26 cellular contexts compared by ENCODE assay signal in the genomic region with DNA sequence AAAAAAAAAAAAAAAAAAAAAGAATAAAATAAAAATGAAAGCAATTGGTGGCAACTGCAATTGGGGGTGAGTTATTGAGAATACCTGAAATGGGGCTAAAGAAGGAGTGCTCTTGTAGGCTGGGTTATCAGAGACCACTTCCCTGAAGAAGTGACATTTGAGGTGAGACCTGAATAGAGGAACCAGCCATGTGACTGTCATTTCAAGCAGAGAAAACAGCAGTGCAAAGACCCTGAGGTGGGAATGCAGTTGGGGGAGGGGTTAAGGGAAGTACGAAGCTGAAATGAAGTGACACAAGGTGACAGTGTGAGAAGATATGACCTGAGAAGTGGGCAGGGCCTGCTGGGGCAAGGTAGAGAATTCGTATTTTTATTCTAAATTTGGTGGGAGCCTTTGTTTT. TPM values are rescaled to one million over a fixed set of nuclear protein-coding genes. Genes with fewer than 3 reads are reported as not detected.
"Had no signal": no experiment of that assay in that cellular context is flagged by ENCODE, and none has a peak within 500 bp of the region (broad histone marks: within the 10 kb centered on the region; RNA-seq: fewer than 3 reads in every experiment).

No MANE protein-coding gene starts in this region.

- H3K27me3 Mint-ChIP-seq: natural killer cell treated with Interleukin-12 subunit alpha and Interleukin-12 subunit beta and Interleukin-15 and Interleukin-18, amount 100 ng/mL, for 72 hours had no signal

- H3K9me3 ChIP-seq: heart left ventricle, mucosa of descending colon, prostate gland, right lobe of liver, testis, tibial nerve, upper lobe of right lung, vagina had no signal

- H3K27ac Mint-ChIP-seq: natural killer cell treated with Interleukin-12 subunit alpha and Interleukin-12 subunit beta and Interleukin-15 and Interleukin-18, amount 100 ng/mL, for 72 hours; stimulated activated memory B cell treated with anti-CD40 and anti-IgM and Interleukin-4, amounts not matched to agents 10 μg/mL and 1 μg/mL and 100 μg/mL, for 72 hours; stimulated activated naive CD8-positive, alpha-beta T cell treated with anti-CD3 and anti-CD28 coated beads, Interleukin-15, amount 100 ng/mL, for 72 hours had no signal

- H3K36me3 ChIP-seq: heart left ventricle, prostate gland, right lobe of liver, tibial nerve, upper lobe of right lung, vagina had no signal

- H3K9me3 Mint-ChIP-seq: natural killer cell treated with Interleukin-12 subunit alpha and Interleukin-12 subunit beta and Interleukin-15 and Interleukin-18, amount 100 ng/mL, for 72 hours; stimulated activated memory B cell treated with anti-CD40 and anti-IgM and Interleukin-4, amounts not matched to agents 10 μg/mL and 1 μg/mL and 100 μg/mL, for 72 hours; stimulated activated naive CD8-positive, alpha-beta T cell treated with anti-CD3 and anti-CD28 coated beads, Interleukin-15, amount 100 ng/mL, for 72 hours had no signal

- H3K4me1 ChIP-seq: prostate gland, tibial nerve, upper lobe of right lung, vagina had no signal

- H3K27ac ChIP-seq: heart left ventricle, parathyroid adenoma, prostate gland, right lobe of liver, testis, tibial nerve, upper lobe of right lung, vagina had no signal

- H3K4me3 ChIP-seq: heart left ventricle, mucosa of descending colon, prostate gland, right lobe of liver, testis, tibial nerve, upper lobe of right lung, vagina had no signal

- H3K4me1 Mint-ChIP-seq: stimulated activated naive CD8-positive, alpha-beta T cell treated with anti-CD3 and anti-CD28 coated beads, Interleukin-15, amount 100 ng/mL, for 72 hours had no signal

- H3K4me3 Mint-ChIP-seq: natural killer cell treated with Interleukin-12 subunit alpha and Interleukin-12 subunit beta and Interleukin-15 and Interleukin-18, amount 100 ng/mL, for 72 hours; stimulated activated memory B cell treated with anti-CD40 and anti-IgM and Interleukin-4, amounts not matched to agents 10 μg/mL and 1 μg/mL and 100 μg/mL, for 72 hours; stimulated activated naive CD8-positive, alpha-beta T cell treated with anti-CD3 and anti-CD28 coated beads, Interleukin-15, amount 100 ng/mL, for 72 hours had no signal

- DNase-seq: effector memory CD4-positive, alpha-beta T cell; heart left ventricle; hypothalamus; kidney glomerular epithelial cell; mammary epithelial cell; mucosa of descending colon; occipital lobe; right lobe of liver; stimulated activated CD4-positive, alpha-beta T cell treated with anti-CD3 and anti-CD28 coated beads, Interleukin-4, amount 100 ng/mL, for 1 hour; stimulated activated naive CD8-positive, alpha-beta T cell treated with anti-CD3 and anti-CD28 coated beads, Interleukin-15, amount 100 ng/mL, for 72 hours; testis; upper lobe of right lung had no signal

- ATAC-seq: esophagus mucosa; heart left ventricle; left lobe of liver; mucosa of descending colon; natural killer cell treated with Interleukin-12 subunit alpha and Interleukin-12 subunit beta and Interleukin-15 and Interleukin-18, amount 100 ng/mL, for 72 hours; right lobe of liver; stimulated activated memory B cell treated with anti-CD40 and anti-IgM and Interleukin-4, amounts not matched to agents 10 μg/mL and 1 μg/mL and 100 μg/mL, for 72 hours; stimulated activated naive CD8-positive, alpha-beta T cell treated with anti-CD3 and anti-CD28 coated beads, Interleukin-15, amount 100 ng/mL, for 72 hours; upper lobe of right lung had no signal

- H3K36me3 Mint-ChIP-seq: natural killer cell treated with Interleukin-12 subunit alpha and Interleukin-12 subunit beta and Interleukin-15 and Interleukin-18, amount 100 ng/mL, for 72 hours; stimulated activated memory B cell treated with anti-CD40 and anti-IgM and Interleukin-4, amounts not matched to agents 10 μg/mL and 1 μg/mL and 100 μg/mL, for 72 hours had no signal

RNA-seq across cellular contexts. Expression of gene PALM3, which starts 4.3 kb away (rescaled TPM):
- total RNA-seq: glomerular endothelial cell; mammary epithelial cell; natural killer cell treated with Interleukin-12 subunit alpha and Interleukin-12 subunit beta and Interleukin-15 and Interleukin-18, amount 100 ng/mL, for 72 hours; subcutaneous adipose tissue had no signal

RNA-seq across cellular contexts. Expression of gene C19orf67, which starts 19.4 kb away (rescaled TPM):
- total RNA-seq: fibroblast of lung; frontal cortex; glomerular endothelial cell; heart left ventricle; left lobe of liver; lower leg skin; mammary epithelial cell; natural killer cell treated with Interleukin-12 subunit alpha and Interleukin-12 subunit beta and Interleukin-15 and Interleukin-18, amount 100 ng/mL, for 72 hours; occipital lobe; renal cortical epithelial cell; subcutaneous adipose tissue; tibial nerve; upper lobe of right lung; vagina had no signal
